Comparison of ENCODE assay signal across 1 cellular context in genomic region chr12:12398026-12398859, GRCh38.
A peak's percentile ranks its signal among the peaks of the same experiment; 100 is the strongest.
TF ChIP-seq lines count a peak whose summit lies in the region.

No MANE protein-coding gene starts in this region.

TF ChIP-seq in HEK293, 187 proteins besides CTCF, POLR2A, EP300 and RAD21 (continued from another document):
- TF ChIP-seq ZNF629 (tag by site-specific recombination; IDR thresholded peaks at IDR 0.05) (peak; percentile 99), ZNF121 (tag by site-specific recombination; IDR thresholded peaks at IDR 0.05) (no peak), ZNF404 (tag by site-specific recombination; IDR thresholded peaks at IDR 0.05) (no peak), TCF7L2 (IDR thresholded peaks at IDR 0.05; ENCODE audit: borderline replicate concordance, low read depth, low read length) (no peak), ZNF585B (tag by site-specific recombination; IDR thresholded peaks at IDR 0.05) (no peak), ZNF513 (tag by site-specific recombination; IDR thresholded peaks at IDR 0.05) (no peak), ZNF2 (tag by site-specific recombination; IDR thresholded peaks at IDR 0.05) (peak; percentile 78; the same call in 1 of the 2 replicates), SCRT2 (tag by site-specific recombination; IDR thresholded peaks at IDR 0.05) (peak; percentile 68), ZNF654 (tag by site-specific recombination; IDR thresholded peaks at IDR 0.05; ENCODE audit: low read depth) (peak; percentile 20; the same call in 1 of the 2 replicates), ZNF645 (tag by site-specific recombination; IDR thresholded peaks at IDR 0.05) (no peak), TRIM28 (IDR thresholded peaks at IDR 0.05; ENCODE audit: borderline replicate concordance, low read length) (no peak), ZNF501 (tag by site-specific recombination; IDR thresholded peaks at IDR 0.05) (peak; percentile 67; the same call in 1 of the 2 replicates), ZNF677 (tag by site-specific recombination; IDR thresholded peaks at IDR 0.05) (no peak), ZNF416 (tag by site-specific recombination; IDR thresholded peaks at IDR 0.05) (no peak), ZNF398 (tag by site-specific recombination; IDR thresholded peaks at IDR 0.05) (peak; percentile 87), ZNF138 (tag by site-specific recombination; IDR thresholded peaks at IDR 0.05; ENCODE audit: borderline replicate concordance) (no peak), ZNF488 (tag by site-specific recombination; IDR thresholded peaks at IDR 0.05) (peak; percentile 28; the same call in 1 of the 2 replicates), ZNF37A (tag by site-specific recombination; IDR thresholded peaks at IDR 0.05) (no peak), ZSCAN16 (tag by site-specific recombination; IDR thresholded peaks at IDR 0.05) (no peak), FEZF1 (tag by site-specific recombination; IDR thresholded peaks at IDR 0.05) (peak; percentile 85), ZNF621 (tag by site-specific recombination; IDR thresholded peaks at IDR 0.05) (no peak), ZNF658 (tag by site-specific recombination; IDR thresholded peaks at IDR 0.05) (no peak), ZNF449 (tag by site-specific recombination; IDR thresholded peaks at IDR 0.05) (no peak; the same call in 1 of the 2 replicates), ZNF157 (tag by site-specific recombination; IDR thresholded peaks at IDR 0.05) (no peak), KLF8 (tag by site-specific recombination; IDR thresholded peaks at IDR 0.05) (peak; percentile 95), ZFP41 (tag by site-specific recombination; IDR thresholded peaks at IDR 0.05; ENCODE audit: borderline replicate concordance) (no peak), RBAK (tag by site-specific recombination; IDR thresholded peaks at IDR 0.05) (no peak), ZSCAN5A (tag by site-specific recombination; IDR thresholded peaks at IDR 0.05) (no peak), OVOL3 (tag by site-specific recombination; IDR thresholded peaks at IDR 0.05) (no peak), ZNF148 (tag by site-specific recombination; IDR thresholded peaks at IDR 0.05; ENCODE audit: borderline replicate concordance) (no peak), ZNF16 (tag by site-specific recombination; IDR thresholded peaks at IDR 0.05; ENCODE audit: low read depth) (no peak), MYNN (tag by site-specific recombination; IDR thresholded peaks at IDR 0.05; ENCODE audit: borderline replicate concordance) (no peak), GLI4 (tag by site-specific recombination; IDR thresholded peaks at IDR 0.05) (no peak; the same call in 1 of the 2 replicates), ZNF184 (tag by site-specific recombination; IDR thresholded peaks at IDR 0.05) (peak; percentile 91), ZBTB6 (tag by site-specific recombination; IDR thresholded peaks at IDR 0.05) (no peak), ZNF549 (tag by site-specific recombination; IDR thresholded peaks at IDR 0.05) (no peak), KLF9 (tag by site-specific recombination; IDR thresholded peaks at IDR 0.05; ENCODE audit: low read depth) (no peak), YY1 (tag by site-specific recombination; IDR thresholded peaks at IDR 0.05) (no peak), INSM2 (tag by site-specific recombination; IDR thresholded peaks at IDR 0.05) (peak; percentile 95)
